8 cellular contexts compared by ENCODE assay signal in the genomic region with DNA sequence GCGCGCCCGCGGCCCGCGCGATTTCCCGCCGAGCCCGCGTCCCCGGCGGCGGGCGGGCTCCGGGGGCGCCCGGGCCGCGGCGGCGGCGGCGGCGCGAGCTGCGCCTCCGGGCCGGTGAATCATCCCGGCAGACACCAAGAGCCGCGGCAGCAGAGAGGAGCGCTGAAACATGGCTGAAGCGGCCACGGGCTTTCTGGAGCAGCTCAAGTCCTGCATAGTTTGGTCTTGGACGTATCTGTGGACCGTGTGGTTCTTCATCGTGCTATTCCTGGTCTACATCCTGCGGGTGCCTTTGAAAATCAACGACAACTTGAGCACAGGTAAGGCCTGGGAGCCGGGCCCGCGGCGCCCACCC. TPM values are rescaled to one million over a fixed set of nuclear protein-coding genes. Genes with fewer than 3 reads are reported as not detected.
DNase-seq lines count a peak whose midpoint lies in the region; ATAC-seq and TF ChIP-seq lines count a peak whose summit lies in the region.

A gene with protein sequence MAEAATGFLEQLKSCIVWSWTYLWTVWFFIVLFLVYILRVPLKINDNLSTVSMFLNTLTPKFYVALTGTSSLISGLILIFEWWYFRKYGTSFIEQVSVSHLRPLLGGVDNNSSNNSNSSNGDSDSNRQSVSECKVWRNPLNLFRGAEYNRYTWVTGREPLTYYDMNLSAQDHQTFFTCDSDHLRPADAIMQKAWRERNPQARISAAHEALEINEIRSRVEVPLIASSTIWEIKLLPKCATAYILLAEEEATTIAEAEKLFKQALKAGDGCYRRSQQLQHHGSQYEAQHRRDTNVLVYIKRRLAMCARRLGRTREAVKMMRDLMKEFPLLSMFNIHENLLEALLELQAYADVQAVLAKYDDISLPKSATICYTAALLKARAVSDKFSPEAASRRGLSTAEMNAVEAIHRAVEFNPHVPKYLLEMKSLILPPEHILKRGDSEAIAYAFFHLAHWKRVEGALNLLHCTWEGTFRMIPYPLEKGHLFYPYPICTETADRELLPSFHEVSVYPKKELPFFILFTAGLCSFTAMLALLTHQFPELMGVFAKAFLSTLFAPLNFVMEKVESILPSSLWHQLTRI (plus strand): TSS at position 130 of the 355 bp plus-strand sequence. CDS start 40 bp downstream, at position 170.

- no peaks in the 10 kb centered on the region for H3K36me3 ChIP-seq in endocrine pancreas (ENCODE audit: control insufficient read depth, insufficient read depth, low read length)

- peaks cover 36% of the 10 kb centered on the region for H3K4me1 Mint-ChIP-seq in mesothelial cell of epicardium

- H3K27ac Mint-ChIP-seq in mesothelial cell of epicardium: peak within 1 kb of the TSS; percentile 100

- TF ChIP-seq CTCF in AG04449 (IDR thresholded peaks at IDR 0.05; ENCODE audit: insufficient read depth, low read length, missing control alignments): no peak
- TF ChIP-seq CTCF in mesothelial cell of epicardium (IDR thresholded peaks at IDR 0.05; ENCODE audit: unreplicated experiment): no peak

- H3K36me3 Mint-ChIP-seq in mesothelial cell of epicardium: peaks cover under 1% of the 10 kb centered on the region

- POLR2A ChIA-PET in AG04449 (lab: Yijun Ruan, JAX): interaction anchor here (0.6 to 1.4 kb wide), 2 partner anchors 18 to 370 kb away, joined by 3 to 5 read pairs; a partner anchor contains a TSS

- ATAC-seq in GM18867 (IDR thresholded peaks at IDR 0.05; ENCODE audit: unreplicated experiment) (peak; percentile 40), HG03108 (IDR thresholded peaks at IDR 0.05; ENCODE audit: unreplicated experiment) (peak; percentile 18)

- H3K9me3 ChIP-seq in endocrine pancreas (ENCODE audit: control insufficient read depth, low read length): no peaks in the 10 kb centered on the region

- H3K4me3 Mint-ChIP-seq in mesothelial cell of epicardium: peak within 1 kb of the TSS; percentile 98

- DNase-seq in AG04449 (ENCODE audit: low read depth, low spot score): no peak
- DNase-seq in NCI-H526 treated with DMSO at 0.1 percent for 48 hours (lab: John Stamatoyannopoulos, UW): peak; percentile 83
- peak; percentile 40 to 48 (median 44) for DNase-seq in activated CD8-positive, alpha-beta memory T cell treated with anti-CD3 and anti-CD28 coated beads for 48 hours (ENCODE audit: low read depth in 2 of 3, low spot score in 2 of 3)
- DNase-seq in mesothelial cell of epicardium (ENCODE audit: low spot score in 2 of 2, unreplicated experiment in 2 of 2): peak; percentile 27 to 68
- peak; percentile 42 for DNase-seq in stimulated activated CD8-positive, alpha-beta memory T cell treated with anti-CD3 and anti-CD28 coated beads, Interleukin-15, amount 100 ng/mL, for 24 hours (ENCODE audit: low read depth)

- CTCF ChIA-PET in AG04449 (lab: Yijun Ruan, JAX): interaction anchor here (0.7 to 1.2 kb wide), 3 partner anchors 23 to 173 kb away, joined by 3 read pairs; no protein-coding TSS in a partner anchor

- H3K4me3 ChIP-seq in AG04449 (ENCODE audit: low read depth, low read length): peak within 1 kb of the TSS; percentile 87
- peak within 1 kb of the TSS; percentile 98 for H3K4me3 ChIP-seq in endocrine pancreas (ENCODE audit: control insufficient read depth, insufficient read depth, low read length)

- H3K9ac ChIP-seq in endocrine pancreas (ENCODE audit: control insufficient read depth, insufficient read depth, low read length): peak within 1 kb of the TSS; percentile 98

- no peaks in the 10 kb centered on the region for H3K27me3 ChIP-seq in endocrine pancreas (ENCODE audit: control insufficient read depth, insufficient read depth, low read length)

- H3K9me3 Mint-ChIP-seq in mesothelial cell of epicardium: no peaks in the 10 kb centered on the region

- peaks cover 13% of the 10 kb centered on the region for H3K4me1 ChIP-seq in endocrine pancreas (ENCODE audit: control insufficient read depth, insufficient read depth, low read length)

- H3K27me3 Mint-ChIP-seq in mesothelial cell of epicardium (ENCODE audit: low read depth): no peaks in the 10 kb centered on the region

RNA-seq across cellular contexts. Expression of the gene that starts here (rescaled TPM):
- total RNA-seq in mesothelial cell of epicardium: 40.5 to 44.1 TPM (median 43.8 TPM) in 3 replicates
